ENCODE assay signal across 1 cellular context in genomic region chr3:4856564-4856963, GRCh38.
TF ChIP-seq lines count a peak whose summit lies in the region.

No MANE protein-coding gene starts in this region.

TF ChIP-seq in K562, 482 proteins besides CTCF, POLR2A, EP300 and RAD21 (continued from another document):
- TF ChIP-seq ZNF280A (IDR thresholded peaks at IDR 0.05; ENCODE audit: low read depth, partially characterized antibody) = no peak
- peak; percentile 41; the same call in 1 of the 2 replicates for TF ChIP-seq MYBL2 (IDR thresholded peaks at IDR 0.05; ENCODE audit: low read depth)
- TF ChIP-seq MYBL2 (CRISPR knock-in tag; IDR thresholded peaks at IDR 0.05; ENCODE audit: borderline replicate concordance) = no peak
